ENCODE assay signal across 15 cellular contexts in the genomic region with DNA sequence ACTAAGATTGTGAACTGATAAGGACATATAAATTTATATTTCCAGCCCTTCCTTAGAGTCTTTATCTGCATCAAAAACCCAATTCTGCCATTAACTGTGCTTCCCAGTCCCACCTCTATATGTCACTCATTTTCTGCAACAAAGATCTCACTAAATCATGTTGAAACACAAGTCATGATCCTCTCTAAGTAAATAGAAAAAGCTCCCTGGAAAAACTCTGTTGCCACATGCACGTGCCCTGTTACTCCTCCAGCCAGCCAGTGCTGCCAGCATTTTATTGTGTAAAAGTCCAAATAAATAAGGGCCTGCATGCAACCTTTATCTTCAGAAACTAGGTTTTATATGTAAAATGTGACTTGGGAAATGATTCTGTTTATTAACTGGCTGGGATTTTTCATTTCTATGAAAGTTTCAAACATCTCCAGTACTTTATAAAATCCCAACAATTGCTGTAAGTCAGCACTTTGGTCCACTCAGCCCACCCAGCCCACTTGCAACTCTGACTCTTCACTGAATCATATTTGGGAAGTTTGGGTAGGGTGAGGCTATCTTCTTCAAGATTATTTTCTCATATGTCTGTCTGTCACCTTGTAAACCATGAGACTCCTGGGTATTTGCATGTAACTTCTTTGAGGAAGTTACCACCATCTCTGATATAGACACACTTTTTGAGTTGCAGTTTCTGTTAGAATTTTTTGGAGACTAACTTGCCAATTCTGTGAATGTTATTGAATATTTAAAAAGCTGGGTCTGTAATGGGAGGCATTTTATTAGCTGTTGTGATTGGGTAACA. TPM values are rescaled to one million over a fixed set of nuclear protein-coding genes. Genes with fewer than 3 reads are reported as not detected.
A peak's percentile ranks its signal among the peaks of the same experiment; 100 is the strongest.
DNase-seq lines count a peak whose midpoint lies in the region; ATAC-seq, FAIRE-seq and TF ChIP-seq lines count a peak whose summit lies in the region.
"Had no signal": no experiment of that assay in that cellular context is flagged by ENCODE, and none has a peak within 500 bp of the region (broad histone marks: within the 10 kb centered on the region; RNA-seq: fewer than 3 reads in every experiment).

No MANE protein-coding gene starts in this region.

- H3K4me3 ChIP-seq in dorsolateral prefrontal cortex (no peak overlapping the region), mucosa of descending colon (no peak overlapping the region)
- H3K4me3 ChIP-seq: gastrocnemius medialis, upper lobe of right lung had no signal

- H3K4me1 ChIP-seq in mucosa of descending colon (ENCODE audit: low read depth) = no peaks in the 10 kb centered on the region
- H3K4me1 ChIP-seq: gastrocnemius medialis, upper lobe of right lung had no signal

- intact Hi-C loops in dorsolateral prefrontal cortex (cut with DNase I) (no loop called here), Right ventricle myocardium inferior (cut with DNase I) (no loop called here), mucosa of descending colon (cut with DNase I, micrococcal nuclease) (no loop called here)

- DNase-seq in GM18507 (ENCODE audit: extremely low spot score, insufficient read length, low read depth) (peak; percentile 2), dorsolateral prefrontal cortex (no peak), Right ventricle myocardium inferior (ENCODE audit: missing footprints) (no peak), mucosa of descending colon (no peak), DMS 273 treated with DMSO at 0.1 percent for 48 hours (lab: John Stamatoyannopoulos, UW) (no peak), NCI-H345 treated with DMSO at 0.1 percent for 48 hours (lab: John Stamatoyannopoulos, UW; ENCODE audit: unreplicated experiment) (no peak)
- DNase-seq: activated CD8-positive, alpha-beta memory T cell treated with anti-CD3 and anti-CD28 coated beads, Interleukin-2, amount 50 U/mL, for 48 hours; dermis blood vessel endothelial cell; DMS79; gastrocnemius medialis; NCI-H510A treated with DMSO at 0.1 percent for 48 hours; small intestine; upper lobe of right lung had no signal

- ATAC-seq in GM21515 (IDR thresholded peaks at IDR 0.05; ENCODE audit: unreplicated experiment) (peak; percentile 70), HG03135 (IDR thresholded peaks at IDR 0.05; ENCODE audit: unreplicated experiment) (peak; percentile 75), Right ventricle myocardium inferior (no peak), mucosa of descending colon (no peak)
- ATAC-seq: gastrocnemius medialis, upper lobe of right lung had no signal

- FAIRE-seq in GM18507 (lab: Jason Lieb, UNC) = peak; percentile 72

- TF ChIP-seq CTCF in dorsolateral prefrontal cortex (IDR thresholded peaks at IDR 0.05 in 54 of 56, conservative IDR thresholded peaks at IDR 0.05 in 2 of 56; ENCODE audit: low read depth in 1 of 56, partially characterized antibody in 56 of 56) (no peak), mucosa of descending colon (IDR thresholded peaks at IDR 0.05) (no peak)

- H3K9me3 ChIP-seq in mucosa of descending colon = no peaks in the 10 kb centered on the region
- H3K9me3 ChIP-seq: gastrocnemius medialis, upper lobe of right lung had no signal

- H3K36me3 ChIP-seq in mucosa of descending colon (ENCODE audit: low read depth) = peaks cover 4% of the 10 kb centered on the region

- peak overlapping the region in 48 of 59 donors; percentile 2 to 85 (median 37) for H3K27ac ChIP-seq in dorsolateral prefrontal cortex
- H3K27ac ChIP-seq: gastrocnemius medialis, upper lobe of right lung had no signal

- no peaks in the 10 kb centered on the region for H3K27me3 ChIP-seq in dorsolateral prefrontal cortex
- H3K27me3 ChIP-seq: gastrocnemius medialis, upper lobe of right lung had no signal

RNA-seq across cellular contexts. Expression of gene SMARCA5, which starts 40.0 kb away (rescaled TPM):
- total RNA-seq in dorsolateral prefrontal cortex (10 to 100 TPM; 33.7 to 73.2 (median 51.5) TPM), Right ventricle myocardium inferior (26.7 TPM), mucosa of descending colon (10 to 100 TPM; 27.9 to 45.9 (median 30.5) TPM)

Comparison
In these comparisons a context has a peak if more than half of its experiments do, and no peak if none do; other contexts are left out.
1. ATAC-seq: peak in GM21515 (single experiment) and HG03135 (single experiment); none in Right ventricle myocardium inferior (single experiment) and mucosa of descending colon (single experiment).